11 cellular contexts compared by ENCODE assay signal in genomic region chr1:173329747-173330146, GRCh38.
DNase-seq lines count a peak whose midpoint lies in the region; ATAC-seq and TF ChIP-seq lines count a peak whose summit lies in the region.
"Had no signal": no experiment of that assay in that cellular context is flagged by ENCODE, and none has a peak within 500 bp of the region (broad histone marks: within the 10 kb centered on the region; RNA-seq: fewer than 3 reads in every experiment).

No MANE protein-coding gene starts in this region.

- H3K27ac ChIP-seq in breast epithelium (no peak overlapping the region), OCI-LY7 (ENCODE audit: low read depth, low read length, poor library complexity, severe bottlenecking) (peak overlapping the region; percentile 52)

- peaks cover 0 to 4% of the 10 kb centered on the region in 2 donors for H3K4me1 ChIP-seq in breast epithelium
- peaks cover 36% of the 10 kb centered on the region for H3K4me1 ChIP-seq in OCI-LY7 (ENCODE audit: insufficient read depth, low read length, poor library complexity, severe bottlenecking)

- no peak overlapping the region for H3K4me3 ChIP-seq in breast epithelium
- H3K4me3 ChIP-seq in OCI-LY7 (ENCODE audit: low read depth, low read length, poor library complexity, severe bottlenecking), result peak overlapping the region; percentile 30

- ATAC-seq in stimulated activated naive B cell treated with anti-CD40 and anti-IgM and Interleukin-4, amounts not matched to agents 10 μg/mL and 1 μg/mL and 100 μg/mL, for 72 hours (replicated peaks), result peak; percentile 30 to 44
- no peak for ATAC-seq in HG03196 (IDR thresholded peaks at IDR 0.05; ENCODE audit: unreplicated experiment)

- H2AFZ ChIP-seq in OCI-LY7 (ENCODE audit: low read length), result peak overlapping the region; percentile 65

- peak; percentile 47 for DNase-seq in MCF 10A (ENCODE audit: unreplicated experiment)
- DNase-seq in breast epithelium (ENCODE audit: low spot score in 2 of 2), result no peak
- DNase-seq in OCI-LY7 (ENCODE audit: low spot score), result no peak
- DNase-seq in dedifferentiated amniotic fluid mesenchymal stem cell (ENCODE audit: extremely low spot score), result peak; percentile 52
- DNase-seq in stimulated activated naive B cell treated with anti-CD40 and anti-IgM and Interleukin-4, amounts not matched to agents 10 μg/mL and 1 μg/mL and 100 μg/mL, for 72 hours, result no peak
- no peak for DNase-seq in activated CD8-positive, alpha-beta memory T cell treated with anti-CD3 and anti-CD28 coated beads, Interleukin-2, amount 50 U/mL, for 48 hours
- no peak for DNase-seq in SK-N-DZ (ENCODE audit: low spot score)
- DNase-seq: erythroblast; stimulated activated CD4-positive, alpha-beta T cell treated with anti-CD3 and anti-CD28 coated beads, Interleukin-15, amount 100 ng/mL, for 24 hours had no signal

- no peaks in the 10 kb centered on the region for H3K36me3 ChIP-seq in breast epithelium
- H3K36me3 ChIP-seq in OCI-LY7 (ENCODE audit: insufficient read depth, low read length), result no peaks in the 10 kb centered on the region

- no peaks in the 10 kb centered on the region for H3K79me2 ChIP-seq in OCI-LY7 (ENCODE audit: insufficient read depth, low read depth, low read length)

- CTCF ChIA-PET in MCF 10A (lab: Yijun Ruan, JAX) (interaction anchor here (0.6 to 0.8 kb wide), 3 partner anchors 152 to 543 kb away, joined by 3 to 6 read pairs (median 3); no protein-coding TSS in a partner anchor), OCI-LY7 (lab: Charles Lee; ENCODE audit: unreplicated experiment) (no interaction called here)

- no peak for TF ChIP-seq POLR2A in breast epithelium (IDR thresholded peaks at IDR 0.05)

- peaks cover 9% of the 10 kb centered on the region for H3K9me3 Mint-ChIP-seq in MCF 10A (ENCODE audit: unreplicated experiment)
- peaks cover 0 to 2% of the 10 kb centered on the region in 2 donors for H3K9me3 Mint-ChIP-seq in stimulated activated naive B cell treated with anti-CD40 and anti-IgM and Interleukin-4, amounts not matched to agents 10 μg/mL and 1 μg/mL and 100 μg/mL, for 72 hours
- H3K9me3 Mint-ChIP-seq: activated naive CD4-positive, alpha-beta T cell treated with anti-CD3 and anti-CD28 coated beads, Interleukin-2, amount 50 U/mL, for 24 hours had no signal

- H4K20me1 ChIP-seq in OCI-LY7 (ENCODE audit: insufficient read depth, low read length), result no peaks in the 10 kb centered on the region

- H3K4me1 Mint-ChIP-seq in MCF 10A (ENCODE audit: insufficient read depth, unreplicated experiment), result peaks cover 29% of the 10 kb centered on the region
- H3K4me1 Mint-ChIP-seq in stimulated activated naive B cell treated with anti-CD40 and anti-IgM and Interleukin-4, amounts not matched to agents 10 μg/mL and 1 μg/mL and 100 μg/mL, for 72 hours, result peaks cover 22 to 40% of the 10 kb centered on the region in 2 donors

- no peaks in the 10 kb centered on the region for H3K9me2 ChIP-seq in OCI-LY7 (ENCODE audit: insufficient read depth, low read length)

- H3K27me3 ChIP-seq in breast epithelium, result no peaks in the 10 kb centered on the region

- peak overlapping the region; percentile 75 for H3K4me2 ChIP-seq in OCI-LY7 (ENCODE audit: low read length)

- TF ChIP-seq CTCF in MCF 10A (IDR thresholded peaks at IDR 0.05; ENCODE audit: unreplicated experiment) (no peak), breast epithelium (IDR thresholded peaks at IDR 0.05) (no peak), OCI-LY7 (conservative IDR thresholded peaks at IDR 0.05; ENCODE audit: low read length) (no peak)

- H3K4me3 Mint-ChIP-seq in MCF 10A (ENCODE audit: unreplicated experiment), result no peak overlapping the region
- H3K4me3 Mint-ChIP-seq in stimulated activated naive B cell treated with anti-CD40 and anti-IgM and Interleukin-4, amounts not matched to agents 10 μg/mL and 1 μg/mL and 100 μg/mL, for 72 hours, result peak overlapping the region in 1 of 2 donors; percentile 8
- H3K4me3 Mint-ChIP-seq: activated naive CD4-positive, alpha-beta T cell treated with anti-CD3 and anti-CD28 coated beads, Interleukin-2, amount 50 U/mL, for 24 hours had no signal

- H3K27ac Mint-ChIP-seq in MCF 10A (ENCODE audit: low read depth, unreplicated experiment), result peak overlapping the region; percentile 31
- no peak overlapping the region for H3K27ac Mint-ChIP-seq in stimulated activated naive B cell treated with anti-CD40 and anti-IgM and Interleukin-4, amounts not matched to agents 10 μg/mL and 1 μg/mL and 100 μg/mL, for 72 hours
- H3K27ac Mint-ChIP-seq: activated naive CD4-positive, alpha-beta T cell treated with anti-CD3 and anti-CD28 coated beads, Interleukin-2, amount 50 U/mL, for 24 hours had no signal

- H3K36me3 Mint-ChIP-seq in MCF 10A (ENCODE audit: insufficient read depth, unreplicated experiment), result no peaks in the 10 kb centered on the region
- H3K36me3 Mint-ChIP-seq in stimulated activated naive B cell treated with anti-CD40 and anti-IgM and Interleukin-4, amounts not matched to agents 10 μg/mL and 1 μg/mL and 100 μg/mL, for 72 hours, result peaks cover 2 to 3% of the 10 kb centered on the region in 2 donors
- H3K36me3 Mint-ChIP-seq: activated naive CD4-positive, alpha-beta T cell treated with anti-CD3 and anti-CD28 coated beads, Interleukin-2, amount 50 U/mL, for 24 hours had no signal

- intact Hi-C loops in MCF 10A (cut with micrococcal nuclease), result no loop called here
- intact Hi-C loops in breast epithelium (cut with DNase I; ENCODE audit: low total_unique reads), result loop anchor here (5.0 kb wide), 1 partner anchor 137 kb away; no protein-coding TSS in a partner anchor
- intact Hi-C loops in OCI-LY7 (cut with micrococcal nuclease; ENCODE audit: unreplicated experiment), result no loop called here

- H3K27me3 Mint-ChIP-seq in MCF 10A (ENCODE audit: insufficient read depth, unreplicated experiment), result no peaks in the 10 kb centered on the region
- H3K27me3 Mint-ChIP-seq in stimulated activated naive B cell treated with anti-CD40 and anti-IgM and Interleukin-4, amounts not matched to agents 10 μg/mL and 1 μg/mL and 100 μg/mL, for 72 hours, result no peaks in the 10 kb centered on the region
- H3K27me3 Mint-ChIP-seq: activated naive CD4-positive, alpha-beta T cell treated with anti-CD3 and anti-CD28 coated beads, Interleukin-2, amount 50 U/mL, for 24 hours had no signal

- H3K9me3 ChIP-seq in breast epithelium (no peaks in the 10 kb centered on the region), OCI-LY7 (ENCODE audit: low read length) (no peaks in the 10 kb centered on the region)

- POLR2A ChIA-PET in MCF 10A (lab: Yijun Ruan, JAX), result interaction anchor here (1.0 kb wide), 1 partner anchor 358 kb away, joined by 4 read pairs; no protein-coding TSS in a partner anchor
- POLR2A ChIA-PET in OCI-LY7 (lab: Charles Lee), result no interaction called here

- no TSS peak for BruUV-seq in MCF 10A (replicated peaks; lab: Mats Ljungman, UMichigan)
- no TSS peak for BruUV-seq in OCI-LY7 (replicated peaks; lab: Mats Ljungman, UMichigan)

Comparison
In these comparisons a context has a peak if more than half of its experiments do, and no peak if none do; other contexts are left out.
1. DNase-seq: peak in MCF 10A (single experiment) and dedifferentiated amniotic fluid mesenchymal stem cell (single experiment); none in breast epithelium (0 of 2), OCI-LY7 (single experiment), stimulated activated naive B cell treated with anti-CD40 and anti-IgM and Interleukin-4, amounts not matched to agents 10 μg/mL and 1 μg/mL and 100 μg/mL, for 72 hours (single experiment), activated CD8-positive, alpha-beta memory T cell treated with anti-CD3 and anti-CD28 coated beads, Interleukin-2, amount 50 U/mL, for 48 hours (single experiment) and SK-N-DZ (single experiment).